ENCODE assay signal across 18 cellular contexts in the genomic region with DNA sequence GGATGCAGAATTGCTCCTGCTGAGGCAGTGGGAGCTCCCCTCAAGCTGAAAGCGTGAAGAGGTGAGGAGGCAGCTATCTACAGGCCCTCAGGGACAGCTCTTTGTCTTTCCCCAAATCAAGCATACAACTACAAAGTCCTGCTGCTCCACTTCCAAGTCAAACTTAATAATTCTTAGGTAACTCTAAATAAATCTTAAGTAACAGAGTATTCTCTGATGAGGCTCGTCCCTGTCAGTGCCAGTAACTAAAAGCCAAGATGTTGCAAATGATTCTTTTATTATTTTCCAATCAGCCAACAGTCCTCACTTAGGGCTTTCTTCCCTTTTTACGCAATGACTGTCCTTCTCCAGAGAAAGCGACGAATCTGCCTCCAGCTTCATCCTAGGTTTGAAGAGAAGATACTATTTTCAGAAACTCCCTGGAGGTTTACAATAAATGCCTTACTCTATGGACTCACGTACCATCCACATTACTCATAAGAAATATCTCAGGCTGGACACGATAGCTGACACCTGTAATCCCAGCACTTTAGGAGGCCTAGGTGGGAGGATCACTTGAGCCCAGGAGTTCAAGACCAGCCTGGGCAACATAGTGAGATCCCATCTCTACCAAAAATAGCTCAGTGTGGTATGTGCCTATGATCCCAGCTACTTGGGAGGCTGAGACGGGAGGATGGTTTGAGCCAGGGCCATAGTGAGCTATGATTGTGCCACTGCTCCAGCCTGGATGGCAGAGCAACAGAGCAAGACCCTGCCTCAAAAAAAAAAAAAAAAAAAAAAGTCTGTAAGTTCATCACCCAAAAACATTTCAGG.
"Had no signal": no experiment of that assay in that cellular context is flagged by ENCODE, and none has a peak within 500 bp of the region (broad histone marks: within the 10 kb centered on the region; RNA-seq: fewer than 3 reads in every experiment).

No MANE protein-coding gene starts in this region.

- H3K4me2 ChIP-seq: SK-N-SH had no signal

- H3K27me3 Mint-ChIP-seq: activated naive CD4-positive, alpha-beta T cell treated with anti-CD3 and anti-CD28 coated beads, Interleukin-2, amount 10 ng/mL, durations not matched to agents 7 days and 5 days; progenitor cell of endocrine pancreas; T-cell; type B pancreatic cell had no signal

- H3K27ac Mint-ChIP-seq: progenitor cell of endocrine pancreas, T-cell, type B pancreatic cell had no signal

- H3K9ac ChIP-seq: SK-N-SH had no signal

- H3K4me3 ChIP-seq: adrenal gland, breast epithelium, left lung, right atrium auricular region, skin epidermis, stomach, testis had no signal

- H3K9me3 Mint-ChIP-seq: activated naive CD4-positive, alpha-beta T cell treated with anti-CD3 and anti-CD28 coated beads, Interleukin-2, amount 10 ng/mL, durations not matched to agents 7 days and 5 days; T-cell; type B pancreatic cell had no signal

- H3K4me3 Mint-ChIP-seq: activated naive CD4-positive, alpha-beta T cell treated with anti-CD3 and anti-CD28 coated beads, Interleukin-2, amount 10 ng/mL, durations not matched to agents 7 days and 5 days had no signal

- H3K9me2 ChIP-seq: SK-N-SH had no signal

- ATAC-seq: activated CD4-positive, CD25-positive, alpha-beta regulatory T cell treated with anti-CD3 and anti-CD28 coated beads, Interleukin-2, amount 50 U/mL, for 24 hours; left lung; T-cell had no signal

- DNase-seq: activated CD8-positive, alpha-beta memory T cell treated with anti-CD3 and anti-CD28 coated beads for 24 hours; activated CD8-positive, alpha-beta memory T cell treated with anti-CD3 and anti-CD28 coated beads, Interleukin-2, amount 50 U/mL, for 48 hours; activated naive CD4-positive, alpha-beta T cell treated with anti-CD3 and anti-CD28 coated beads, Interleukin-2, amount 10 ng/mL, durations not matched to agents 7 days and 5 days; adrenal gland; effector CD4-positive, alpha-beta T cell; left lung; midbrain; SK-N-SH; stomach; T-cell; T-helper 9 cell; testis had no signal

- H3K27me3 ChIP-seq: adrenal gland, breast epithelium, left lung, right atrium auricular region, stomach, testis had no signal

- H3K9me3 ChIP-seq: adrenal gland, breast epithelium, left lung, right atrium auricular region, SK-N-SH, stomach, testis had no signal

- H3K27ac ChIP-seq: adrenal gland, breast epithelium, left lung, right atrium auricular region, skin epidermis, stomach, testis had no signal
